8 cellular contexts compared by ENCODE assay signal in the genomic region with DNA sequence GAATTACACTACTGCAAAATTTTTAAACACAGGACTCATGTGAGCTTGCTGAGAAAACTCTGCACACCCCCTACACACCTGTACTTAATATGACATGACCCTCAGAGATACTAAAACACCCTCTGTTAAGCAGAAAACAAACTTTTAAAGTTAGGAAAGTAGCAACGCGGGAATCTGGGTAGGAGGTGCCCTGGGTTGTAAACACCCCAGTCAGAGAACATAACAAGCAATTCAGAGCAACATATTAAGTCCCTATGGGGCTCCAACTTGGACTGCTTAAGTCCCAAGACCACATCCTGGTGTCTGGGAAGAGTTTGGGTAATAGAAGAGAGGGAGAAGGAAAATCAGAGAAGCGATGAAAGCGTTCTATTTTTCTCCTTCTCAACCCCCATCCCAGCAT. TPM values are rescaled to one million over a fixed set of nuclear protein-coding genes. Genes with fewer than 3 reads are reported as not detected.
A peak's percentile ranks its signal among the peaks of the same experiment; 100 is the strongest.
DNase-seq lines count a peak whose midpoint lies in the region; ATAC-seq and TF ChIP-seq lines count a peak whose summit lies in the region.

No MANE protein-coding gene starts in this region.

- TF ChIP-seq CTCF in MM.1S (IDR thresholded peaks at IDR 0.05; ENCODE audit: low read length) (no peak), nephron (IDR thresholded peaks at IDR 0.05; ENCODE audit: unreplicated experiment in 3 of 3) (no peak)

- H3K4me2 ChIP-seq in BLaER1 (peak overlapping the region; percentile 96), MM.1S (ENCODE audit: low read depth, low read length) (peak overlapping the region; percentile 92)

- H3F3A ChIP-seq in MM.1S (ENCODE audit: insufficient read depth, low read length) = peaks cover 6% of the 10 kb centered on the region; the same call in 1 of the 2 replicates

- no peaks in the 10 kb centered on the region for H3K9me3 Mint-ChIP-seq in nephron

- H3K9me3 ChIP-seq in BLaER1 (no peaks in the 10 kb centered on the region), MM.1S (replicated peaks; ENCODE audit: insufficient read depth, low read length) (no peaks in the 10 kb centered on the region)

- H2AFZ ChIP-seq in MM.1S (ENCODE audit: low read length) = peak overlapping the region; percentile 72; the same call in 1 of the 2 replicates

- H3K79me2 ChIP-seq in MM.1S (ENCODE audit: low read length) = peaks cover 53% of the 10 kb centered on the region

- H3K36me3 Mint-ChIP-seq in nephron (ENCODE audit: low read depth) = peaks cover 3% of the 10 kb centered on the region

- peak overlapping the region; percentile 73 for H3K4me3 ChIP-seq in BLaER1
- peak overlapping the region; percentile 89 for H3K4me3 ChIP-seq in MM.1S (ENCODE audit: low read length)

- H3K27me3 Mint-ChIP-seq in nephron (ENCODE audit: low read depth) = no peaks in the 10 kb centered on the region

- H3K4me1 ChIP-seq in BLaER1 (peaks cover 52% of the 10 kb centered on the region), MM.1S (ENCODE audit: low read length) (peaks cover 16% of the 10 kb centered on the region)

- peak overlapping the region; percentile 98 for H3K9ac ChIP-seq in BLaER1
- peak overlapping the region; percentile 80; the same call in 1 of the 2 replicates for H3K9ac ChIP-seq in MM.1S (ENCODE audit: low read length)

- 0 out of 2 replicates have a peak, but pooled peaks cover 3% of the 10 kb centered on the region for H3K36me3 ChIP-seq in BLaER1
- no peaks in the 10 kb centered on the region for H3K36me3 ChIP-seq in MM.1S (replicated peaks; ENCODE audit: insufficient read depth, low read length)

- H3K4me1 Mint-ChIP-seq in nephron = peaks cover 37% of the 10 kb centered on the region

- no peaks in the 10 kb centered on the region for H3K27me3 ChIP-seq in BLaER1
- no peaks in the 10 kb centered on the region for H3K27me3 ChIP-seq in MM.1S (replicated peaks; ENCODE audit: insufficient read depth, low read length)

- H3K9me2 ChIP-seq in MM.1S (replicated peaks; ENCODE audit: insufficient read depth, low read length) = no peaks in the 10 kb centered on the region

- ATAC-seq in HG02981 (IDR thresholded peaks at IDR 0.05; ENCODE audit: unreplicated experiment) (no peak), HG03378 (IDR thresholded peaks at IDR 0.05; ENCODE audit: unreplicated experiment) (no peak)

- H3K27ac Mint-ChIP-seq in nephron = peak overlapping the region; percentile 89 to 99 (median 92)

- peak overlapping the region; percentile 94 to 98 (median 98) for H3K4me3 Mint-ChIP-seq in nephron

- H3K27ac ChIP-seq in BLaER1 = peak overlapping the region; percentile 97; the same call in 1 of the 2 replicates
- no peak overlapping the region for H3K27ac ChIP-seq in MM.1S (ENCODE audit: low read length)

- no peaks in the 10 kb centered on the region for H4K20me1 ChIP-seq in BLaER1
- no peaks in the 10 kb centered on the region for H4K20me1 ChIP-seq in MM.1S (ENCODE audit: insufficient read depth, low read length)

- DNase-seq in MM.1S (no peak), dermis blood vessel endothelial cell (peak; percentile 29), NCI-H524 treated with DMSO at 0.1 percent for 48 hours (lab: John Stamatoyannopoulos, UW) (no peak)
- no peak for DNase-seq in stimulated activated CD4-positive, alpha-beta T cell treated with anti-CD3 and anti-CD28 coated beads, Interleukin-2, amount 100 ng/mL, for 48 hours

RNA-seq across cellular contexts. Expression of gene ATF7, which starts 1.2 kb away (rescaled TPM):
- total RNA-seq in dermis blood vessel endothelial cell = 12.9 and 14.9 TPM in 2 replicates

RNA-seq across cellular contexts. Expression of gene ATP5MC2, which starts 50.9 kb away (rescaled TPM):
- 130 and 195 TPM in 2 replicates for total RNA-seq in dermis blood vessel endothelial cell
